Comparison of ENCODE assay signal across 8 cellular contexts in the genomic region with DNA sequence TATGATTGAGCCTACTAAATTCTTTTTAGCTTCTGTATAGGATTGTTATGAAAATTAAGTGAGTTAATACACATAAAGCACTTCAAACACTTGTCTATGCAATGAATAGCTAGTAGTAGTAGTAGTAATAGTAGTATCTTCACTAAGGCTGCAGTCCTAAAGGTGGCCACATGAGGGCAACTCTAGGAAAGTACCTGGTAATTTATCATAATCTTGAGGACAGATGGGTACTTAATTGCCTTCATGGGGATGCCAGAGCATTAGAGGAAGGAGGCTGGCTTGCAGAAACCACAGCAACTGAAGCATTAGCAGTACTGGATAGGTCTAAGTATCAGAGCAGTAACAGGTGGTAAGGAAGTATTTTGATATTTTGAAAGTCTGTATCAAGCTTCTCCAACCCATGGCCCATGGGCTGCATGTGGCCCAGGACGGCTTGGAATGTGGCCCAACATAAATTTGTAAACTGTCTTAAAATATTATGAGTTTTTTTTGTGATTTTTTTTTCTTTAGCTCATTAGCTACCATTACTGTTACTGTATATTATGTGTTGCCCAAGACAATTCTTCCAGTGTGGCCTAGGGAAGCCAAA. TPM values are rescaled to one million over a fixed set of nuclear protein-coding genes. Genes with fewer than 3 reads are reported as not detected.
DNase-seq lines count a peak whose midpoint lies in the region; ATAC-seq and TF ChIP-seq lines count a peak whose summit lies in the region.

No MANE protein-coding gene starts in this region.

- intact Hi-C loops in transverse colon (cut with DNase I; ENCODE audit: low total_unique reads): no loop called here

- no peak overlapping the region for H3K9ac ChIP-seq in adipocyte (ENCODE audit: low read length)

- DNase-seq in GM12865 (ENCODE audit: low read depth): peak; percentile 71
- peak; percentile 64 for DNase-seq in SK-MEL-5 (ENCODE audit: low read depth, low spot score)
- peak; percentile 44 for DNase-seq in adipocyte (ENCODE audit: low read depth)
- DNase-seq in lung microvascular endothelial cell (ENCODE audit: low read depth in 2 of 2): peak; percentile 30 to 36
- peak; percentile 57 for DNase-seq in transverse colon
- DNase-seq in DMS114 treated with DMSO at 0.1 percent for 48 hours (lab: John Stamatoyannopoulos, UW; ENCODE audit: unreplicated experiment): no peak
- no peak for DNase-seq in NCI-H1105 (lab: John Stamatoyannopoulos, UW)

- no peak for TF ChIP-seq POLR2A in transverse colon (IDR thresholded peaks at IDR 0.05)

- in situ Hi-C loops in SK-MEL-5 (cut with HindIII; ENCODE audit: low pct_unique_long_range_greater_than_20kb, low sequenced_read_pairs) (no loop called here), transverse colon (cut with MboI; ENCODE audit: low pct_ligation_motif_present in 1 of 4, low pct_unique_long_range_greater_than_20kb in 1 of 4, low sequenced_read_pairs in 3 of 4) (loop anchor here in 1 of 4 donors (10.0 kb wide), 1 partner anchor 51 kb away; no protein-coding TSS in a partner anchor)

- H3K9me3 ChIP-seq in adipocyte (ENCODE audit: control insufficient read depth, low read length) (no peaks in the 10 kb centered on the region), transverse colon (no peaks in the 10 kb centered on the region)

- ATAC-seq in HG02852 (IDR thresholded peaks at IDR 0.05; ENCODE audit: unreplicated experiment): peak; percentile 27

- H3K36me3 ChIP-seq in adipocyte (ENCODE audit: control insufficient read depth, insufficient read depth, low read length, severe bottlenecking) (no peaks in the 10 kb centered on the region), transverse colon (no peaks in the 10 kb centered on the region)

- H3K27ac ChIP-seq in transverse colon: peak overlapping the region in 2 of 4 donors; percentile 33 to 64

- peak; percentile 63 for TF ChIP-seq CTCF in GM12865 (IDR thresholded peaks at IDR 0.05; ENCODE audit: insufficient read depth, low read depth, low read length, missing control alignments)
- TF ChIP-seq CTCF in transverse colon (IDR thresholded peaks at IDR 0.05): peak; percentile 41 to 65 (median 57)

- WGBS in transverse colon (ENCODE audit: low coverage in 1 of 2), 2 donors: 89% methylated on average over 1 of the region's 1 CpG; no CpG with 5 or more reads in 1 of the 2 donors

- H3K4me3 ChIP-seq in GM12865 (ENCODE audit: low read depth, low read length) (no peak overlapping the region), adipocyte (ENCODE audit: low read length) (no peak overlapping the region), transverse colon (no peak overlapping the region)

- peaks cover 21% of the 10 kb centered on the region for H3K4me1 ChIP-seq in adipocyte (ENCODE audit: control insufficient read depth, insufficient read depth, low read length)
- H3K4me1 ChIP-seq in transverse colon: peaks cover 0 to 33% (median 13%) of the 10 kb centered on the region in 4 donors

- TF ChIP-seq EP300 in transverse colon (IDR thresholded peaks at IDR 0.05; ENCODE audit: low read depth): no peak

- H3K27me3 ChIP-seq in adipocyte (replicated peaks; ENCODE audit: control insufficient read depth, insufficient read depth, low read length) (no peaks in the 10 kb centered on the region), transverse colon (no peaks in the 10 kb centered on the region)

RNA-seq across cellular contexts. Expression of a gene that starts 17.3 kb away (rescaled TPM):
- 0.13 and 0.40 TPM in 2 replicates for total RNA-seq in SK-MEL-5 (2014; rRNA removed; shearing (Covaris generic))
- polyA plus RNA-seq in SK-MEL-5 (2015; cell fraction: cytosol; rRNA removed): 0.08 and 0.35 TPM in 2 replicates
- 0.07 TPM in 1 of 2 replicates, not detected in the other for polyA plus RNA-seq in SK-MEL-5 (2015; cell fraction: nucleus; rRNA removed)
- total RNA-seq in lung microvascular endothelial cell: under 0.01 and 0.20 TPM in 2 replicates
- 10 to 100 TPM; 37.5 to 47.7 (median 41.1) TPM for total RNA-seq in transverse colon

RNA-seq across cellular contexts. Expression of a gene that starts 17.4 kb away (rescaled TPM):
- 0.05 and 0.35 TPM in 2 replicates for total RNA-seq in SK-MEL-5 (2014; rRNA removed; shearing (Covaris generic))
- polyA plus RNA-seq in SK-MEL-5 (2015; cell fraction: cytosol; rRNA removed): 0.02 and 0.03 TPM in 2 replicates
- polyA plus RNA-seq in SK-MEL-5 (2015; cell fraction: nucleus; rRNA removed): not detected in 2 replicates
- total RNA-seq in lung microvascular endothelial cell (not detected in 2 replicates), transverse colon (10 to 100 TPM in 3 of 4 donors, 1 to 10 TPM in 1; 1.2 to 21.0 (median 15.0) TPM)

Comparison
In these comparisons a context has a peak if more than half of its experiments do, and no peak if none do; other contexts are left out.
1. DNase-seq: peak in GM12865 (single experiment), SK-MEL-5 (single experiment), adipocyte (single experiment), lung microvascular endothelial cell (2 of 2) and transverse colon (single experiment); none in DMS114 treated with DMSO at 0.1 percent for 48 hours (single experiment) and NCI-H1105 (single experiment).
2. RNA of a gene that starts 17.3 kb away (total RNA-seq): 37.5 to 47.7 TPM in transverse colon; under 0.01 to 0.20 TPM in lung microvascular endothelial cell and 0.13 to 0.40 TPM in SK-MEL-5; every median in the first group is over 10 times any median in the second.